29 cellular contexts compared by ENCODE assay signal in the genomic region with DNA sequence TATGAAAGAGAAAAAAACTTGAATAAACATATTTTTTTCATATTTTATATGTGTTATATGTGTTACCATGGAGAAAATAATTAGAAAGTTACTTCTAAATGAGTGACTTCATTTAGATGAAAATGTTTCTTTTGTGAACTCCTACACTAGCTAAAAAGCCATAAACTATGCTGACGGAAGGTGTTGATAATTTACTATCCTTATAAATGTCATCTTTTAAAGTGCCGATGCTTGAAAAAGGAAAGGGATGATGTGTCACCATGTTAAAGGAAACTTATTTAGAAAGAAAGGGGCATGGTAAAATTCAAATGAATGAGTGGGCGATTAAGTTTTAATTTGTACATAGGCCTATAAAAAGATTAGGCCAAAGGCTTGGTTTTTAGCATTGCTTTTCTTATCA.
"Had no signal": no experiment of that assay in that cellular context is flagged by ENCODE, and none has a peak within 500 bp of the region (broad histone marks: within the 10 kb centered on the region; RNA-seq: fewer than 3 reads in every experiment).

No MANE protein-coding gene starts in this region.

- H3K4me1 Mint-ChIP-seq: activated naive CD4-positive, alpha-beta T cell treated with anti-CD3 and anti-CD28 coated beads, Interleukin-2, amount 10 ng/mL, durations not matched to agents 7 days and 5 days; activated naive CD4-positive, alpha-beta T cell treated with anti-CD3 and anti-CD28 coated beads, Interleukin-2, amount 50 U/mL, for 24 hours; central memory CD8-positive, alpha-beta T cell had no signal

- H3K36me3 Mint-ChIP-seq: activated CD4-positive, alpha-beta memory T cell treated with anti-CD3 and anti-CD28 coated beads for 36 hours; activated naive CD4-positive, alpha-beta T cell treated with anti-CD3 and anti-CD28 coated beads, Interleukin-2, amount 10 ng/mL, durations not matched to agents 7 days and 5 days; activated naive CD4-positive, alpha-beta T cell treated with anti-CD3 and anti-CD28 coated beads, Interleukin-2, amount 50 U/mL, for 24 hours had no signal

- H3K4me3 Mint-ChIP-seq: activated B cell treated with CpG ODN at 0.5 μM for 24 hours; activated CD4-positive, alpha-beta memory T cell treated with anti-CD3 and anti-CD28 coated beads for 36 hours; activated CD4-positive, alpha-beta T cell treated with anti-CD3 and anti-CD28 coated beads, Interleukin-2, amount 10 ng/mL, durations not matched to agents 24 days and 14 days; activated naive CD4-positive, alpha-beta T cell treated with anti-CD3 and anti-CD28 coated beads, Interleukin-2, amount 10 ng/mL, durations not matched to agents 7 days and 5 days; activated naive CD4-positive, alpha-beta T cell treated with anti-CD3 and anti-CD28 coated beads, Interleukin-2, amount 50 U/mL, for 24 hours; activated naive CD8-positive, alpha-beta T cell; activated T-cell treated with anti-CD3 and anti-CD28 coated beads, Interleukin-2, amount 50 U/mL, for 24 hours; brain; central memory CD8-positive, alpha-beta T cell; T-helper 1 cell treated with Interleukin-12 subunit alpha and Interleukin-12 subunit beta and Interleukin-4 antibody, amounts not matched to agents 30 μg/mL and 1 μg/mL, for 36 hours; T-helper 2 cell treated with Interferon-gamma antibody and Interleukin-4, amounts not matched to agents 5 μg/mL and 100 μg/mL, for 36 hours had no signal

- DNase-seq: activated B cell treated with CpG ODN at 0.5 μM for 24 hours; activated CD4-positive, alpha-beta memory T cell treated with anti-CD3 and anti-CD28 coated beads for 36 hours; activated CD4-positive, alpha-beta T cell treated with anti-CD3 and anti-CD28 coated beads for 4 hours; activated CD4-positive, alpha-beta T cell treated with anti-CD3 and anti-CD28 coated beads, Interleukin-2, amount 10 ng/mL, durations not matched to agents 24 days and 14 days; activated CD4-positive, alpha-beta T cell treated with anti-CD3 and anti-CD28 coated beads, Interleukin-2, amount 50 U/mL, for 1 hour; activated CD4-positive, alpha-beta T cell treated with anti-CD3 and anti-CD28 coated beads, Interleukin-2, amount 50 U/mL, for 4 hours; activated CD4-positive, CD25-positive, alpha-beta regulatory T cell treated with anti-CD3 and anti-CD28 coated beads, Interleukin-2, amount 50 U/mL, for 72 hours; activated CD8-positive, alpha-beta memory T cell treated with anti-CD3 and anti-CD28 coated beads, Interleukin-2, amount 50 U/mL, for 48 hours; activated effector memory CD4-positive, alpha-beta T cell treated with Interleukin-2 at 50 U/mL for 16 hours; activated gamma-delta T cell; activated naive CD4-positive, alpha-beta T cell treated with anti-CD3 and anti-CD28 coated beads, Interleukin-2, amount 10 ng/mL, durations not matched to agents 7 days and 5 days; activated naive CD4-positive, alpha-beta T cell treated with Interleukin-2 at 50 U/mL for 16 hours; activated T-cell treated with anti-CD3 and anti-CD28 coated beads, Interleukin-2, amount 50 U/mL, for 24 hours; activated T-cell treated with anti-CD3 and anti-CD28 coated beads, Interleukin-2, amount 50 U/mL, for 48 hours; amygdala; anterior cingulate cortex; caudate nucleus; cerebellar nuclear complex; SW 1271; T-helper 1 cell; T-helper 2 cell; T-helper 9 cell had no signal

- H3K27me3 Mint-ChIP-seq: activated B cell treated with CpG ODN at 0.5 μM for 24 hours; activated CD4-positive, alpha-beta T cell treated with anti-CD3 and anti-CD28 coated beads, Interleukin-2, amount 10 ng/mL, durations not matched to agents 24 days and 14 days; activated naive CD4-positive, alpha-beta T cell treated with anti-CD3 and anti-CD28 coated beads, Interleukin-2, amount 10 ng/mL, durations not matched to agents 7 days and 5 days; activated naive CD4-positive, alpha-beta T cell treated with anti-CD3 and anti-CD28 coated beads, Interleukin-2, amount 50 U/mL, for 24 hours; activated naive CD8-positive, alpha-beta T cell; activated T-cell treated with anti-CD3 and anti-CD28 coated beads, Interleukin-2, amount 50 U/mL, for 24 hours; central memory CD8-positive, alpha-beta T cell had no signal

- H3K9me3 Mint-ChIP-seq: activated B cell treated with CpG ODN at 0.5 μM for 24 hours; activated CD4-positive, alpha-beta T cell treated with anti-CD3 and anti-CD28 coated beads, Interleukin-2, amount 10 ng/mL, durations not matched to agents 24 days and 14 days; activated naive CD4-positive, alpha-beta T cell treated with anti-CD3 and anti-CD28 coated beads, Interleukin-2, amount 10 ng/mL, durations not matched to agents 7 days and 5 days; activated naive CD4-positive, alpha-beta T cell treated with anti-CD3 and anti-CD28 coated beads, Interleukin-2, amount 50 U/mL, for 24 hours; activated T-cell treated with anti-CD3 and anti-CD28 coated beads, Interleukin-2, amount 50 U/mL, for 24 hours; central memory CD8-positive, alpha-beta T cell; T-helper 1 cell treated with Interleukin-12 subunit alpha and Interleukin-12 subunit beta and Interleukin-4 antibody, amounts not matched to agents 30 μg/mL and 1 μg/mL, for 36 hours; T-helper 2 cell treated with Interferon-gamma antibody and Interleukin-4, amounts not matched to agents 5 μg/mL and 100 μg/mL, for 36 hours had no signal

- H3K27ac Mint-ChIP-seq: activated B cell treated with CpG ODN at 0.5 μM for 24 hours; activated CD4-positive, alpha-beta memory T cell treated with anti-CD3 and anti-CD28 coated beads for 36 hours; activated CD4-positive, alpha-beta T cell treated with anti-CD3 and anti-CD28 coated beads, Interleukin-2, amount 10 ng/mL, durations not matched to agents 24 days and 14 days; activated naive CD4-positive, alpha-beta T cell treated with anti-CD3 and anti-CD28 coated beads, Interleukin-2, amount 10 ng/mL, durations not matched to agents 7 days and 5 days; activated naive CD4-positive, alpha-beta T cell treated with anti-CD3 and anti-CD28 coated beads, Interleukin-2, amount 50 U/mL, for 24 hours; activated naive CD8-positive, alpha-beta T cell; activated T-cell treated with anti-CD3 and anti-CD28 coated beads, Interleukin-2, amount 50 U/mL, for 24 hours; activated T-helper 2 cell treated with anti-CD3 and anti-CD28 coated beads, Interferon-gamma antibody, Interleukin-2, Interleukin-4, amounts not matched to agents 10 μg/mL and 5 μg/mL and 100 μg/mL, durations not matched to agents 14 hours and 24 hours and 36 hours; brain; T-helper 1 cell treated with Interleukin-12 subunit alpha and Interleukin-12 subunit beta and Interleukin-4 antibody, amounts not matched to agents 30 μg/mL and 1 μg/mL, for 36 hours; T-helper 2 cell treated with Interferon-gamma antibody and Interleukin-4, amounts not matched to agents 5 μg/mL and 100 μg/mL, for 36 hours had no signal
